In the genomic region with DNA sequence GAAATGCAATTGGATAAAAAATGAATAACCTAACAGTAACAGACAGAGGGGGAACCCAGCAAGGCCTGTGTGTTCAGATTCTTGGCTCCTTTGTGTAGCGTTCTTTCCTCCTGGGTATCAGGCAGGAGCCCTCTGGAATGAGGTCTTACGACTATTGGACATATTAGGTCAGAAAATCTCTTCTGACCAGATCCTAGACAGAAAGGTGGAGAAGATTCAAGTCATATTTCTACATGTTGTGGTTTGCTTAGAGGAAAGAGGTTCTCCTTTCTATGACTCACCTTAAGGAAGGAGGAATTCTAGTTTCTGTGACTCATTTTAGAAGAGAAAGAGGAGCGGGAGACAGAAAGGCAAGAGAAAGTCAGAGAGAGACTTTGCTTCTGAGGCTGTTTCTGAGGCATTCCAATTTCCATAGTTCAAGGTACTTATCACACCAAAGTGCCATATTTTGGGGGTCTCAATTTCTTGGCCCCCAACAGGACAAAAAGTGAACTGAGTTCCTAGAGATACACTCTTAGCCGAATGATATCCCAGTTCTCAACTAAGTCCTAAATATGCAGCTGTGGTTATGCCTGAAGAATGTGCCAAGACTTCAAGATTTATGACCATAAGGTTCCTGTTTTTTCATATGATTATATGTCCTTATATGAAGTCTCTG, we compare ENCODE assay signal across 9 cellular contexts.
DNase-seq lines count a peak whose midpoint lies in the region; ATAC-seq and TF ChIP-seq lines count a peak whose summit lies in the region.
"Had no signal": no experiment of that assay in that cellular context is flagged by ENCODE, and none has a peak within 500 bp of the region (broad histone marks: within the 10 kb centered on the region; RNA-seq: fewer than 3 reads in every experiment).

No MANE protein-coding gene starts in this region.

- TF ChIP-seq CTCF in left lung (IDR thresholded peaks at IDR 0.05) = no peak

- peak; percentile 59 for DNase-seq in RKO (ENCODE audit: low spot score)
- DNase-seq in left lung = no peak
- DNase-seq in SJCRH30 = no peak
- no peak for DNase-seq in effector CD4-positive, alpha-beta T cell
- DNase-seq: aorta had no signal

- intact Hi-C loops in left lung (cut with DNase I) = no loop called here

- ATAC-seq in GM18520 (IDR thresholded peaks at IDR 0.05; ENCODE audit: unreplicated experiment) = peak; percentile 43
- peak; percentile 98 for ATAC-seq in HG02884 (IDR thresholded peaks at IDR 0.05; ENCODE audit: unreplicated experiment)
- peak; percentile 42 for ATAC-seq in left lung
- no peak for ATAC-seq in GM18517 (IDR thresholded peaks at IDR 0.05; ENCODE audit: unreplicated experiment)
- no peak for ATAC-seq in HG03280 (IDR thresholded peaks at IDR 0.05; ENCODE audit: unreplicated experiment)

- H3K27ac ChIP-seq in left lung = no peak overlapping the region
- H3K27ac ChIP-seq in SJCRH30 = no peak overlapping the region

- no peaks in the 10 kb centered on the region for H3K9me3 ChIP-seq in left lung
- no peaks in the 10 kb centered on the region for H3K9me3 ChIP-seq in SJCRH30 (replicated peaks)

- H3K4me1 ChIP-seq in left lung = no peaks in the 10 kb centered on the region
- no peaks in the 10 kb centered on the region for H3K4me1 ChIP-seq in SJCRH30

- no peak overlapping the region for H3K4me3 ChIP-seq in left lung
- H3K4me3 ChIP-seq in SJCRH30 = no peak overlapping the region

- no peaks in the 10 kb centered on the region for H3K27me3 ChIP-seq in left lung
- no peaks in the 10 kb centered on the region for H3K27me3 ChIP-seq in SJCRH30

- H3K36me3 ChIP-seq in left lung = no peaks in the 10 kb centered on the region
- H3K36me3 ChIP-seq in SJCRH30 = no peaks in the 10 kb centered on the region

Comparison
In these comparisons a context has a peak if more than half of its experiments do, and no peak if none do; other contexts are left out.
1. ATAC-seq: peak in GM18520 (single experiment), HG02884 (single experiment) and left lung (single experiment); none in GM18517 (single experiment) and HG03280 (single experiment).